ENCODE assay signal across 17 cellular contexts in the genomic region with DNA sequence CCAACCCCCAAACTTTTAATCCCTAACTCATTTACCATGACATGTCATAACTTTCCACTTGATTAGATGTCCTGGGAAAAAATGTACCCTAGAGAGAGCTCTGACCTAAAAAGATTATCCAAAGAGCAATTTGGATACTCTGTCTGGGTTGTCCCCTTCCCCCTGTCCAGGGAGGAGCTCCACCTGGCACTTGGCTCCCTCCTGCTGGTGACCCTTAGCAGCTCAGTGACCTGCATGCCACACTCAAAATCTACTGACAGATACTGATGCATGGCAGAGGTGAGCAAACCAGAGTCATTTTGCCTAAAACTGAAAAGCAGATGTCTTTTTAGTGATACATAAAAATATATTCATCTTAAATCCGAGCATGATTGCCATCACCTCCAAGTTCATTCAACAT.
DNase-seq lines count a peak whose midpoint lies in the region; ATAC-seq and TF ChIP-seq lines count a peak whose summit lies in the region.
"Had no signal": no experiment of that assay in that cellular context is flagged by ENCODE, and none has a peak within 500 bp of the region (broad histone marks: within the 10 kb centered on the region; RNA-seq: fewer than 3 reads in every experiment).

No MANE protein-coding gene starts in this region.

- 100% methylated on average over 1 of the region's 1 CpG; no CpG with 5 or more reads in 1 of the 2 experiments for WGBS in endodermal cell (ENCODE audit: insufficient coverage in 1 of 2, insufficient read length in 1 of 2), 2 experiments

- H3K27ac ChIP-seq in GM23338 (ENCODE audit: low read depth) (no peak overlapping the region), endodermal cell (ENCODE audit: low read depth, low read length) (no peak overlapping the region), tibial artery (no peak overlapping the region)
- H3K27ac ChIP-seq: BLaER1 treated with 17β-estradiol and CSF1 and Interleukin-3, amounts not matched to agents 10 nM and 100 nM; GM23248 had no signal

- H3K79me2 ChIP-seq in GM23338 (replicated peaks; ENCODE audit: insufficient read depth): no peaks in the 10 kb centered on the region

- no peaks in the 10 kb centered on the region for H3F3A ChIP-seq in GM23338 (replicated peaks; ENCODE audit: low read depth)

- intact Hi-C loops in tibial artery (cut with DNase I; ENCODE audit: low total_unique reads): no loop called here

- no peaks in the 10 kb centered on the region for H3K9me2 ChIP-seq in GM23338 (ENCODE audit: insufficient read depth)

- no peaks in the 10 kb centered on the region for H3K4me1 ChIP-seq in GM23338 (ENCODE audit: insufficient read depth)
- no peaks in the 10 kb centered on the region for H3K4me1 ChIP-seq in endodermal cell (ENCODE audit: control insufficient read depth, insufficient read depth, low read length)
- H3K4me1 ChIP-seq in tibial artery: no peaks in the 10 kb centered on the region
- H3K4me1 ChIP-seq: BLaER1 treated with 17β-estradiol and CSF1 and Interleukin-3, amounts not matched to agents 10 nM and 100 nM had no signal

- H3K27me3 ChIP-seq in GM23338 (ENCODE audit: insufficient read depth) (no peaks in the 10 kb centered on the region), endodermal cell (ENCODE audit: control insufficient read depth, insufficient read depth, low read length, poor library complexity, severe bottlenecking) (no peaks in the 10 kb centered on the region), tibial artery (no peaks in the 10 kb centered on the region)
- H3K27me3 ChIP-seq: BLaER1 treated with 17β-estradiol and CSF1 and Interleukin-3, amounts not matched to agents 10 nM and 100 nM had no signal

- H4K20me1 ChIP-seq in GM23338 (replicated peaks; ENCODE audit: insufficient read depth): no peaks in the 10 kb centered on the region
- H4K20me1 ChIP-seq: BLaER1 treated with 17β-estradiol and CSF1 and Interleukin-3, amounts not matched to agents 10 nM and 100 nM had no signal

- H3K4me3 ChIP-seq in GM23338 (no peak overlapping the region), endodermal cell (ENCODE audit: low read length) (no peak overlapping the region), tibial artery (no peak overlapping the region)
- H3K4me3 ChIP-seq: BLaER1 treated with 17β-estradiol and CSF1 and Interleukin-3, amounts not matched to agents 10 nM and 100 nM; GM23248 had no signal

- no peak for DNase-seq in GM23338 (ENCODE audit: low spot score)
- peak; percentile 18 for DNase-seq in SK-N-DZ (ENCODE audit: low spot score)
- no peak for DNase-seq in endodermal cell
- no peak for DNase-seq in DMS153 treated with DMSO at 0.1 percent for 48 hours (lab: John Stamatoyannopoulos, UW; ENCODE audit: unreplicated experiment)
- DNase-seq in DMS53 treated with DMSO at 0.1 percent for 48 hours (lab: John Stamatoyannopoulos, UW; ENCODE audit: unreplicated experiment): no peak
- DNase-seq in tibial artery: no peak
- DNase-seq in cerebellar cortex (ENCODE audit: low spot score): no peak
- DNase-seq: CD4-positive, alpha-beta T cell; CD8-positive, alpha-beta memory T cell; DMS 273 treated with DMSO at 0.1 percent for 48 hours; DMS53; DND-41; GM23248; HCEC 1CT had no signal

- H3K4me1 Mint-ChIP-seq in GM23338: no peaks in the 10 kb centered on the region
- no peaks in the 10 kb centered on the region for H3K4me1 Mint-ChIP-seq in endodermal cell
- H3K4me1 Mint-ChIP-seq: B cell; CD14-positive monocyte; CD8-positive, alpha-beta memory T cell had no signal

- H3K36me3 ChIP-seq in GM23338 (ENCODE audit: insufficient read depth) (no peaks in the 10 kb centered on the region), endodermal cell (ENCODE audit: control insufficient read depth, insufficient read depth, low read length) (no peaks in the 10 kb centered on the region), tibial artery (no peaks in the 10 kb centered on the region)
- H3K36me3 ChIP-seq: BLaER1 treated with 17β-estradiol and CSF1 and Interleukin-3, amounts not matched to agents 10 nM and 100 nM had no signal

- H3K9ac ChIP-seq in endodermal cell (ENCODE audit: extremely low read depth, low read length, poor library complexity, severe bottlenecking): no peak overlapping the region
- H3K9ac ChIP-seq: BLaER1 treated with 17β-estradiol and CSF1 and Interleukin-3, amounts not matched to agents 10 nM and 100 nM; GM23248 had no signal

- no peak for ATAC-seq in GM23338

- H3K9me3 ChIP-seq in endodermal cell (ENCODE audit: control insufficient read depth, low read length) (no peaks in the 10 kb centered on the region), tibial artery (no peaks in the 10 kb centered on the region)

- no peak overlapping the region for H3K4me2 ChIP-seq in GM23338
- H3K4me2 ChIP-seq: BLaER1 treated with 17β-estradiol and CSF1 and Interleukin-3, amounts not matched to agents 10 nM and 100 nM had no signal

- TF ChIP-seq CTCF in GM23338 (conservative IDR thresholded peaks at IDR 0.05; ENCODE audit: low read depth in 2 of 2) (peak; percentile 24 to 52; a peak in 3 of 4 replicates), endodermal cell (conservative IDR thresholded peaks at IDR 0.05) (peak; percentile 42), tibial artery (IDR thresholded peaks at IDR 0.05) (no peak)

- no peaks in the 10 kb centered on the region for H3K27me3 Mint-ChIP-seq in GM23338 (ENCODE audit: insufficient read depth, low read depth, poor library complexity)
- no peaks in the 10 kb centered on the region for H3K27me3 Mint-ChIP-seq in endodermal cell (ENCODE audit: insufficient read depth)
- H3K27me3 Mint-ChIP-seq: B cell; CD4-positive, alpha-beta T cell; CD8-positive, alpha-beta memory T cell had no signal

- H3K27ac Mint-ChIP-seq in GM23338 (no peak overlapping the region), endodermal cell (no peak overlapping the region)
- H3K27ac Mint-ChIP-seq: B cell; CD14-positive monocyte; CD4-positive, alpha-beta T cell; CD8-positive, alpha-beta memory T cell had no signal

- H3K36me3 Mint-ChIP-seq in GM23338 (ENCODE audit: low read depth) (peaks cover 3% of the 10 kb centered on the region; the same call in 2 of the 3 replicates), endodermal cell (ENCODE audit: low read depth) (no peaks in the 10 kb centered on the region)
- H3K36me3 Mint-ChIP-seq: CD14-positive monocyte; CD8-positive, alpha-beta memory T cell had no signal

- H2AFZ ChIP-seq in GM23338: no peak overlapping the region
- H2AFZ ChIP-seq: GM23248 had no signal

- H3K9me3 Mint-ChIP-seq in GM23338 (peaks cover 2% of the 10 kb centered on the region; the same call in 1 of the 3 replicates), endodermal cell (no peaks in the 10 kb centered on the region)
- H3K9me3 Mint-ChIP-seq: CD4-positive, alpha-beta T cell had no signal

- H3K4me3 Mint-ChIP-seq in GM23338: no peak overlapping the region
- no peak overlapping the region for H3K4me3 Mint-ChIP-seq in endodermal cell
- H3K4me3 Mint-ChIP-seq: B cell; CD14-positive monocyte; CD4-positive, alpha-beta T cell; CD8-positive, alpha-beta memory T cell had no signal

TF ChIP-seq in GM23338, 12 proteins besides CTCF, POLR2A, EP300 and RAD21 (continues in another document):
- TF ChIP-seq EZH2phosphoT487 (IDR thresholded peaks at IDR 0.05; ENCODE audit: unreplicated experiment): no peak
- no peak for TF ChIP-seq ZNF114 (CRISPR knock-in tag; IDR thresholded peaks at IDR 0.05)
- no peak for TF ChIP-seq NANOG (IDR thresholded peaks at IDR 0.05; ENCODE audit: borderline replicate concordance)
- no peak for TF ChIP-seq REST (IDR thresholded peaks at IDR 0.05; ENCODE audit: unreplicated experiment)
- no peak for TF ChIP-seq POLR2AphosphoS5 (IDR thresholded peaks at IDR 0.05; ENCODE audit: low read depth)
- no peak for TF ChIP-seq EZH2 (IDR thresholded peaks at IDR 0.05; ENCODE audit: low read depth, unreplicated experiment)
- no peak for TF ChIP-seq ZNF331 (CRISPR knock-in tag; IDR thresholded peaks at IDR 0.05; ENCODE audit: low read depth)
- no peak for TF ChIP-seq STAT1 (IDR thresholded peaks at IDR 0.05; ENCODE audit: unreplicated experiment)
- TF ChIP-seq CREB1 (CRISPR knock-in tag; IDR thresholded peaks at IDR 0.05; ENCODE audit: low read depth): no peak

Comparison
In these comparisons a context has a peak if more than half of its experiments do, and no peak if none do; other contexts are left out.
1. CTCF ChIP-seq: peak in GM23338 (2 of 2) and endodermal cell (single experiment); none in tibial artery (0 of 2).